In genomic region chrX:130091976-130092522, GRCh38 we compare ENCODE assay signal across 8 cellular contexts. TPM values are rescaled to one million over a fixed set of nuclear protein-coding genes. Genes with fewer than 3 reads are reported as not detected.
DNase-seq lines count a peak whose midpoint lies in the region; ATAC-seq and TF ChIP-seq lines count a peak whose summit lies in the region.

No MANE protein-coding gene starts in this region.

- intact Hi-C loops in upper lobe of right lung (cut with DNase I): no loop called here

- DNase-seq in RWPE2 (ENCODE audit: low spot score) (no peak), activated gamma-delta T cell treated with Interleukin-2 at 50 U/mL for 16 hours (peak; percentile 89), naive B cell (peak; percentile 84), upper lobe of right lung (peak; percentile 80), AG08395 (ENCODE audit: low spot score) (no peak), NCI-H2081 treated with DMSO at 0.1 percent for 48 hours (lab: John Stamatoyannopoulos, UW) (no peak)

- H3K4me3 ChIP-seq in RWPE2 (ENCODE audit: severe bottlenecking) (no peak overlapping the region), upper lobe of right lung (no peak overlapping the region)

- peaks cover 32 to 79% (median 43%) of the 10 kb centered on the region in 3 donors for H3K4me1 Mint-ChIP-seq in naive B cell

- TF ChIP-seq POLR2A in GM19099 (IDR thresholded peaks at IDR 0.05; ENCODE audit: extremely low read depth, insufficient read length, low read depth): peak; percentile 46

- H3K9me3 ChIP-seq in RWPE2 (ENCODE audit: severe bottlenecking): no peaks in the 10 kb centered on the region
- no peaks in the 10 kb centered on the region for H3K9me3 ChIP-seq in upper lobe of right lung

- H3K4me3 Mint-ChIP-seq in naive B cell: peak overlapping the region; percentile 88 to 96 (median 92)

- ATAC-seq in HG03066 (IDR thresholded peaks at IDR 0.05; ENCODE audit: low read depth, unreplicated experiment) (peak; percentile 98), RWPE2 (ENCODE audit: low read depth) (peak; percentile 50), naive B cell (ENCODE audit: low read depth in 2 of 2) (peak; percentile 94 to 96), upper lobe of right lung (peak; percentile 92)

- TF ChIP-seq CTCF in RWPE2 (IDR thresholded peaks at IDR 0.05; ENCODE audit: poor library complexity, severe bottlenecking): no peak
- TF ChIP-seq CTCF in upper lobe of right lung (IDR thresholded peaks at IDR 0.05): peak; percentile 7

- H3K36me3 Mint-ChIP-seq in naive B cell: no peaks in the 10 kb centered on the region

- H3K27ac Mint-ChIP-seq in naive B cell: peak overlapping the region; percentile 90 to 99 (median 95)

- H3K27ac ChIP-seq in RWPE2 (ENCODE audit: poor library complexity, severe bottlenecking): peak overlapping the region; percentile 4
- H3K27ac ChIP-seq in upper lobe of right lung: peak overlapping the region; percentile 58

- H3K36me3 ChIP-seq in RWPE2 (ENCODE audit: low read depth) (no peaks in the 10 kb centered on the region), upper lobe of right lung (no peaks in the 10 kb centered on the region)

- no peaks in the 10 kb centered on the region for H3K27me3 Mint-ChIP-seq in naive B cell

- no peaks in the 10 kb centered on the region for H3K4me1 ChIP-seq in RWPE2 (ENCODE audit: insufficient read depth, poor library complexity, severe bottlenecking)
- H3K4me1 ChIP-seq in upper lobe of right lung: peaks cover 10% of the 10 kb centered on the region

- H3K9me3 Mint-ChIP-seq in naive B cell: no peaks in the 10 kb centered on the region

- H3K27me3 ChIP-seq in RWPE2 (ENCODE audit: insufficient read depth, poor library complexity, severe bottlenecking): no peaks in the 10 kb centered on the region
- no peaks in the 10 kb centered on the region for H3K27me3 ChIP-seq in upper lobe of right lung

RNA-seq across cellular contexts. Expression of gene ELF4, which starts 18.2 kb away (rescaled TPM):
- polyA plus RNA-seq in naive B cell (ENCODE audit: low read depth in 6 of 6): 10 to 100 TPM in 2 of 6 donors, 1 to 10 TPM in 4; 8.7 to 15.4 (median 9.7) TPM
- 23.8 TPM for total RNA-seq in upper lobe of right lung

Comparison
In these comparisons a context has a peak if more than half of its experiments do, and no peak if none do; other contexts are left out.
1. DNase-seq: peak in activated gamma-delta T cell treated with Interleukin-2 at 50 U/mL for 16 hours (single experiment), naive B cell (single experiment) and upper lobe of right lung (single experiment); none in RWPE2 (single experiment), AG08395 (single experiment) and NCI-H2081 treated with DMSO at 0.1 percent for 48 hours (single experiment).
2. Peak in every context shown above with its lines, with median percentiles within 50 percentile points of each other: ATAC-seq.